In genomic region chr10:84139126-84140035, GRCh38 we compare ENCODE assay signal across 8 cellular contexts. TPM values are rescaled to one million over a fixed set of nuclear protein-coding genes. Genes with fewer than 3 reads are reported as not detected.
DNase-seq lines count a peak whose midpoint lies in the region; ATAC-seq and TF ChIP-seq lines count a peak whose summit lies in the region.

Gene GHITM (plus strand): TSS chr10:84139509. CDS start chr10:84141501, 1,992 bp downstream.

- peak within 1 kb of the TSS; percentile 85 to 96 (median 93) for H3K4me3 ChIP-seq in liver (ENCODE audit: low read depth in 1 of 3, low read length in 3 of 3)

- H3K27ac Mint-ChIP-seq in CD14-positive monocyte: peak within 1 kb of the TSS; percentile 97 to 99 (median 99)

- peak; percentile 98 for ATAC-seq in GM19372 (IDR thresholded peaks at IDR 0.05; ENCODE audit: low read depth, unreplicated experiment)
- ATAC-seq in HG03565 (IDR thresholded peaks at IDR 0.05; ENCODE audit: unreplicated experiment): peak; percentile 97

- DNase-seq in CD14-positive monocyte (ENCODE audit: low spot score): peak; percentile 100
- DNase-seq in NCI-H774 (lab: John Stamatoyannopoulos, UW): peak; percentile 87
- DNase-seq in activated CD4-positive, alpha-beta T cell treated with anti-CD3 and anti-CD28 coated beads, Interleukin-2, amount 50 U/mL, for 48 hours: peak; percentile 99 to 100
- DNase-seq in dermis microvascular lymphatic vessel endothelial cell (ENCODE audit: low read depth in 2 of 2): peak; percentile 97 to 99
- peak; percentile 97 to 99 for DNase-seq in stimulated activated CD4-positive, alpha-beta T cell treated with anti-CD3 and anti-CD28 coated beads, Interleukin-4, amount 100 ng/mL, for 4 hours

- H3K4me1 ChIP-seq in liver (ENCODE audit: control insufficient read depth in 4 of 4, insufficient read depth in 4 of 4, low read length in 3 of 4): peaks cover 4 to 20% (median 17%) of the 10 kb centered on the region in 4 donors

- intact Hi-C loops in CD14-positive monocyte (cut with micrococcal nuclease): loop anchor here (2.0 to 5.0 kb wide), 2 partner anchors 189 to 193 kb away; partner anchors contain the start of gene CCSER2 (in 1 of the 2)

- H3K36me3 ChIP-seq in liver (ENCODE audit: control insufficient read depth in 4 of 4, insufficient read depth in 3 of 4, low read depth in 1 of 4, low read length in 3 of 4): peaks cover 6 to 19% (median 16%) of the 10 kb centered on the region in 4 donors

- H3K27ac ChIP-seq in liver (ENCODE audit: low read depth in 1 of 2, low read length in 2 of 2): peak within 1 kb of the TSS; percentile 69 to 88

- H3K36me3 Mint-ChIP-seq in CD14-positive monocyte: peaks cover 28 to 32% of the 10 kb centered on the region in 2 donors

- H3K9me3 ChIP-seq in liver (ENCODE audit: control insufficient read depth in 4 of 4, low read length in 3 of 4): no peaks in the 10 kb centered on the region

- peaks cover 8 to 10% (median 10%) of the 10 kb centered on the region in 3 donors for H3K27me3 Mint-ChIP-seq in CD14-positive monocyte (ENCODE audit: low read depth in 3 of 3)

- peak within 1 kb of the TSS; percentile 92 to 96 for H3K4me3 Mint-ChIP-seq in CD14-positive monocyte

- H3K27me3 ChIP-seq in liver (ENCODE audit: control insufficient read depth in 4 of 4, insufficient read depth in 4 of 4, low read length in 3 of 4): no peaks in the 10 kb centered on the region

- WGBS in liver: under 1% methylated on average over 61 of the region's 61 CpGs

- no peak for TF ChIP-seq RAD21 in liver (IDR thresholded peaks at IDR 0.05)

- TF ChIP-seq CTCF in CD14-positive monocyte (IDR thresholded peaks at IDR 0.05) (peak; percentile 36), liver (IDR thresholded peaks at IDR 0.05; ENCODE audit: low read depth, low read length, missing input control) (peak; percentile 45)

- peak within 1 kb of the TSS; percentile 78 to 93 for H3K9ac ChIP-seq in liver (ENCODE audit: low read depth in 1 of 2, low read length in 2 of 2)

- H3K4me1 Mint-ChIP-seq in CD14-positive monocyte: peaks cover 19% of the 10 kb centered on the region

- H3K9me3 Mint-ChIP-seq in CD14-positive monocyte: peaks cover 0 to 5% (median 2%) of the 10 kb centered on the region in 7 donors

TF ChIP-seq in liver, 16 proteins besides CTCF, POLR2A, EP300 and RAD21:
- TF ChIP-seq ATF3 (IDR thresholded peaks at IDR 0.05): peak; percentile 83
- peak; percentile 14 for TF ChIP-seq MAX (IDR thresholded peaks at IDR 0.05)
- no peak for TF ChIP-seq HNF4G (IDR thresholded peaks at IDR 0.05)
- peak; percentile 20 for TF ChIP-seq ZBTB33 (IDR thresholded peaks at IDR 0.05)
- peak in 1 of 2 donors; percentile 35 for TF ChIP-seq EGR1 (IDR thresholded peaks at IDR 0.05; ENCODE audit: low read depth in 2 of 2)
- peak; percentile 72 for TF ChIP-seq SP1 (IDR thresholded peaks at IDR 0.05)
- TF ChIP-seq YY1 (IDR thresholded peaks at IDR 0.05): peak; percentile 100
- peak in 1 of 2 donors; percentile 38 for TF ChIP-seq HNF4A (conservative IDR thresholded peaks at IDR 0.05)
- TF ChIP-seq FOXA2 (IDR thresholded peaks at IDR 0.05): no peak
- TF ChIP-seq GABPA (IDR thresholded peaks at IDR 0.05 in 1 of 2, conservative IDR thresholded peaks at IDR 0.05 in 1 of 2): peak; percentile 62 to 94
- no peak for TF ChIP-seq NR2F2 (IDR thresholded peaks at IDR 0.05)
- peak; percentile 3 for TF ChIP-seq TAF1 (conservative IDR thresholded peaks at IDR 0.05)
- peak; percentile 55 to 65 for TF ChIP-seq JUND (IDR thresholded peaks at IDR 0.05)
- TF ChIP-seq FOXA1 (IDR thresholded peaks at IDR 0.05): peak; percentile 33
- peak; percentile 93 for TF ChIP-seq REST (IDR thresholded peaks at IDR 0.05)
- peak in 1 of 2 donors; percentile 38 for TF ChIP-seq RXRA (IDR thresholded peaks at IDR 0.05)

RNA-seq across cellular contexts. Expression of gene GHITM, which starts in this region (rescaled TPM):
- polyA plus RNA-seq in CD14-positive monocyte (100 to 1,000 TPM; 312 to 363 TPM), liver (100 to 1,000 TPM; 214 to 252 TPM)
- total RNA-seq in dermis microvascular lymphatic vessel endothelial cell (177 and 208 TPM in 2 replicates), liver (100 to 1,000 TPM; 156 to 173 TPM)

Comparison
In these comparisons a context has a peak if more than half of its experiments do, and no peak if none do; other contexts are left out.
1. Peak in every context shown above with its lines: DNase-seq, ATAC-seq, H3K4me3 ChIP-seq and H3K27ac ChIP-seq.